Comparison of ENCODE assay signal across 13 cellular contexts in the genomic region with DNA sequence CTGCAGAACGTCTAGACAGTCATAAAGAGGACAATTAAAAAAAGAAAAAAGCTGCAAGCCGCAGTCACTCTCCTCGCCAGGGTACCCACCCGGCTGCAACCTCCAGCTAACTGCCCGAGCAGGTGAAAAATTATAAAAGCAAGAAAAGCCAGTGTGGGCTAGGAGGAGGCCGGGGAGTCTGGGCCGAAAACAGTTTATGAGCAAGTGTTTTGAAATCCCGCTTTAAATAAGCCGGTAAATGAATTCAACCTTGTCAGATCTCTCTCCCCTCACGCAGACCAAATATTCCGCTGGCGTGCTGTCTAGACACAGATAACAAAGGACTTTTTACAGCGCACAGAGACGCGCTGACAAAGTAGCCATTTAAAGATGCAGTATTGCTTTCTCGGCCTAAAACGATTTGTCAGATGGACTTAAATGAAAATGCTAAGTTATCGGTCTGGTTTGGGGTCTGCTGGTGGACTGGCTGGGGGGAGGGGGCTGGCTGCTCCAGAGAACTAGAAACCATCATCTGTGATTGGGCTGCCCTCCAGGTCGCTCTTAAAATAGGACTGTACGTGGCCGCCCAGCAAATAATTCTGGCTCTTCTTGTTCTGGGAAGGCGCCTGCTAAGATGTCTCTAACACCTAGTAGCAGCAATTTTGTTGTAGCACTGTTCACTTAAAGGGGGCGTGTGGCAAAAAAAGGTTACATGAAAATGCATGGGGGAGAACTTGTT. TPM values are rescaled to one million over a fixed set of nuclear protein-coding genes. Genes with fewer than 3 reads are reported as not detected.
DNase-seq lines count a peak whose midpoint lies in the region; ATAC-seq and TF ChIP-seq lines count a peak whose summit lies in the region.
"Had no signal": no experiment of that assay in that cellular context is flagged by ENCODE, and none has a peak within 500 bp of the region (broad histone marks: within the 10 kb centered on the region; RNA-seq: fewer than 3 reads in every experiment).

No MANE protein-coding gene starts in this region.

- peak overlapping the region; percentile 79 to 96 (median 95) for H3K27ac Mint-ChIP-seq in brain
- H3K27ac Mint-ChIP-seq: immature natural killer cell; stimulated activated effector memory CD8-positive, alpha-beta T cell treated with anti-CD3 and anti-CD28 coated beads, Interleukin-12 subunit alpha, Interleukin-12 subunit beta, amount 100 ng/mL, for 72 hours had no signal

- peaks cover 100% of the 10 kb centered on the region for H3K4me1 Mint-ChIP-seq in brain

- peaks cover 0 to 4% (median 0%) of the 10 kb centered on the region in 5 experiments for H3K9me3 Mint-ChIP-seq in brain
- H3K9me3 Mint-ChIP-seq: immature natural killer cell; stimulated activated effector memory CD8-positive, alpha-beta T cell treated with anti-CD3 and anti-CD28 coated beads, Interleukin-12 subunit alpha, Interleukin-12 subunit beta, amount 100 ng/mL, for 72 hours had no signal

- DNase-seq in NCI-H82 (lab: John Stamatoyannopoulos, UW): peak; percentile 18
- no peak for DNase-seq in NCI-H82 treated with DMSO at 0.1 percent for 48 hours (lab: John Stamatoyannopoulos, UW; ENCODE audit: unreplicated experiment)
- peak; percentile 70 for DNase-seq in medulla oblongata (ENCODE audit: extremely low spot score)
- DNase-seq in uterus: no peak
- no peak for DNase-seq in RPMI8226
- no peak for DNase-seq in activated CD4-positive, alpha-beta T cell treated with anti-CD3 and anti-CD28 coated beads, Interleukin-2, amount 50 U/mL, for 1 hour
- DNase-seq: activated T-cell treated with anti-CD3 and anti-CD28 coated beads, Interleukin-2, amount 50 U/mL, for 48 hours; immature natural killer cell; NCI-H187 had no signal

- no peak for TF ChIP-seq CTCF in brain (conservative IDR thresholded peaks at IDR 0.05)
- TF ChIP-seq CTCF in uterus (IDR thresholded peaks at IDR 0.05): no peak

- H3K27me3 Mint-ChIP-seq in brain: peaks cover 5% of the 10 kb centered on the region

- no peak for ATAC-seq in HG03571 (IDR thresholded peaks at IDR 0.05; ENCODE audit: unreplicated experiment)
- ATAC-seq: Panc1; stimulated activated effector memory CD8-positive, alpha-beta T cell treated with anti-CD3 and anti-CD28 coated beads, Interleukin-12 subunit alpha, Interleukin-12 subunit beta, amount 100 ng/mL, for 72 hours had no signal

- intact Hi-C loops in uterus (cut with DNase I; ENCODE audit: low total_unique reads): no loop called here

- no peak for TF ChIP-seq POLR2A in uterus (IDR thresholded peaks at IDR 0.05)

- no peaks in the 10 kb centered on the region for H3K27me3 ChIP-seq in uterus

- H3K36me3 ChIP-seq in uterus: no peaks in the 10 kb centered on the region

- H3K4me3 Mint-ChIP-seq in brain: peak overlapping the region; percentile 65 to 88 (median 79)
- H3K4me3 Mint-ChIP-seq: immature natural killer cell; stimulated activated effector memory CD8-positive, alpha-beta T cell treated with anti-CD3 and anti-CD28 coated beads, Interleukin-12 subunit alpha, Interleukin-12 subunit beta, amount 100 ng/mL, for 72 hours had no signal

- peak overlapping the region; percentile 74 to 87 for H3K27ac ChIP-seq in uterus

- H3K4me1 ChIP-seq in uterus: peaks cover 0 to 34% of the 10 kb centered on the region in 2 donors

- no peaks in the 10 kb centered on the region for H3K9me3 ChIP-seq in uterus

- no peaks in the 10 kb centered on the region for H3K36me3 Mint-ChIP-seq in brain
- H3K36me3 Mint-ChIP-seq: immature natural killer cell; stimulated activated effector memory CD8-positive, alpha-beta T cell treated with anti-CD3 and anti-CD28 coated beads, Interleukin-12 subunit alpha, Interleukin-12 subunit beta, amount 100 ng/mL, for 72 hours had no signal

- H3K4me3 ChIP-seq in uterus: peak overlapping the region in 1 of 2 donors; percentile 6

RNA-seq across cellular contexts. Expression of a gene that starts 24.5 kb away (rescaled TPM):
- polyA plus RNA-seq in brain (ENCODE audit: insufficient read depth, low read depth, low replicate concordance): 43.8 TPM
- total RNA-seq in uterus: 10 to 100 TPM in 3 of 4 donors, 1 to 10 TPM in 1; 5.6 to 51.9 (median 33.5) TPM
- polyA plus RNA-seq: immature natural killer cell had no signal

Comparison
In these comparisons a context has a peak if more than half of its experiments do, and no peak if none do; other contexts are left out.
1. DNase-seq: peak in NCI-H82 (single experiment) and medulla oblongata (single experiment); none in NCI-H82 treated with DMSO at 0.1 percent for 48 hours (single experiment), uterus (0 of 2), RPMI8226 (single experiment) and activated CD4-positive, alpha-beta T cell treated with anti-CD3 and anti-CD28 coated beads, Interleukin-2, amount 50 U/mL, for 1 hour (single experiment).